31 cellular contexts compared by ENCODE assay signal in genomic region chr5:136056336-136056735, GRCh38. TPM values are rescaled to one million over a fixed set of nuclear protein-coding genes. Genes with fewer than 3 reads are reported as not detected.
DNase-seq lines count a peak whose midpoint lies in the region; ATAC-seq and TF ChIP-seq lines count a peak whose summit lies in the region.
"Had no signal": no experiment of that assay in that cellular context is flagged by ENCODE, and none has a peak within 500 bp of the region (broad histone marks: within the 10 kb centered on the region; RNA-seq: fewer than 3 reads in every experiment).

No MANE protein-coding gene starts in this region.

- H3K4me1 ChIP-seq in GM23248 (ENCODE audit: insufficient read depth) (peaks cover 80% of the 10 kb centered on the region), ascending aorta (peaks cover 17 to 35% of the 10 kb centered on the region in 2 donors), stomach smooth muscle (ENCODE audit: control insufficient read depth, insufficient read depth, low read length) (peaks cover 54% of the 10 kb centered on the region)

- H3K27me3 ChIP-seq in GM23248 (replicated peaks; ENCODE audit: insufficient read depth) (no peaks in the 10 kb centered on the region), ascending aorta (no peaks in the 10 kb centered on the region), stomach smooth muscle (ENCODE audit: control insufficient read depth in 1 of 2, insufficient read depth in 2 of 2, low read length in 2 of 2) (no peaks in the 10 kb centered on the region)

- no peaks in the 10 kb centered on the region for H3K9me3 ChIP-seq in GM23248 (ENCODE audit: low read depth)
- no peaks in the 10 kb centered on the region for H3K9me3 ChIP-seq in ascending aorta
- no peaks in the 10 kb centered on the region for H3K9me3 ChIP-seq in stomach smooth muscle (ENCODE audit: control insufficient read depth in 2 of 2, low read length in 2 of 2)
- H3K9me3 ChIP-seq: lower lobe of right lung had no signal

- no peaks in the 10 kb centered on the region for H3K79me2 ChIP-seq in GM23248 (ENCODE audit: insufficient read depth)

- H3K36me3 ChIP-seq in GM23248 (ENCODE audit: low read depth) (peaks cover 73% of the 10 kb centered on the region), ascending aorta (peaks cover 3 to 7% of the 10 kb centered on the region in 2 donors), stomach smooth muscle (ENCODE audit: control insufficient read depth in 2 of 2, insufficient read depth in 2 of 2, low read length in 2 of 2) (peaks cover 17 to 23% of the 10 kb centered on the region in 2 donors)

- H3K9ac ChIP-seq in GM23248 = peak overlapping the region; percentile 51; the same call in 1 of the 2 replicates
- peak overlapping the region in 1 of 2 donors; percentile 51 for H3K9ac ChIP-seq in stomach smooth muscle (ENCODE audit: low read length in 2 of 2)

- 90 to 92% methylated on average over 5 of the region's 5 CpGs for WGBS in GM23248 (ENCODE audit: low coverage in 1 of 2, low lambda C conversion rate in 2 of 2, missing lambda C conversion rate in 2 of 2), 2 experiments

- H4K20me1 ChIP-seq in GM23248 (ENCODE audit: insufficient read depth) = no peaks in the 10 kb centered on the region

- intact Hi-C loops in ascending aorta (cut with DNase I) = loop anchor here (5.0 kb wide), 1 partner anchor 39 kb away; no protein-coding TSS in a partner anchor

- TF ChIP-seq CTCF in ascending aorta (IDR thresholded peaks at IDR 0.05) = no peak

- H3K4me2 ChIP-seq in GM23248 (ENCODE audit: unreplicated experiment) = no peak overlapping the region

- no peak overlapping the region for H2AFZ ChIP-seq in GM23248

- H3K4me3 ChIP-seq in GM23248 = no peak overlapping the region
- no peak overlapping the region for H3K4me3 ChIP-seq in ascending aorta
- no peak overlapping the region for H3K4me3 ChIP-seq in stomach smooth muscle (ENCODE audit: low read length in 2 of 2)
- H3K4me3 ChIP-seq: lower lobe of right lung had no signal

- ATAC-seq in HG03139 (IDR thresholded peaks at IDR 0.05; ENCODE audit: unreplicated experiment) = no peak
- ATAC-seq: activated T-cell treated with anti-CD3 and anti-CD28 coated beads, Interleukin-2, amount 50 U/mL, for 72 hours; lower lobe of right lung; stimulated activated naive CD8-positive, alpha-beta T cell treated with anti-CD3 and anti-CD28 coated beads, Interleukin-15, amount 100 ng/mL, for 72 hours had no signal

- H3K27ac ChIP-seq in GM23248 = peak overlapping the region; percentile 92
- peak overlapping the region; percentile 86 to 88 for H3K27ac ChIP-seq in ascending aorta
- peak overlapping the region; percentile 95 for H3K27ac ChIP-seq in stomach smooth muscle (ENCODE audit: low read length)
- H3K27ac ChIP-seq: lower lobe of right lung had no signal

- DNase-seq in GM23248 (no peak), ascending aorta (ENCODE audit: low spot score in 2 of 2) (no peak), mesenteric fat pad (ENCODE audit: low spot score) (peak; percentile 30), NCI-H524 (lab: John Stamatoyannopoulos, UW) (no peak)
- no peak for DNase-seq in activated CD8-positive, alpha-beta memory T cell treated with anti-CD3 and anti-CD28 coated beads, Interleukin-2, amount 50 U/mL, for 48 hours
- DNase-seq in activated CD8-positive, alpha-beta memory T cell treated with anti-CD3 and anti-CD28 coated beads for 24 hours = no peak
- DNase-seq: activated CD4-positive, alpha-beta T cell treated with anti-CD3 and anti-CD28 coated beads for 4 hours; activated naive CD4-positive, alpha-beta T cell treated with anti-CD3 and anti-CD28 coated beads, Interleukin-2, amount 10 ng/mL, durations not matched to agents 7 days and 5 days; activated T-cell treated with anti-CD3 and anti-CD28 coated beads, Interleukin-2, amount 50 U/mL, for 72 hours; amygdala; CD4-positive, alpha-beta T cell; central memory CD4-positive, alpha-beta T cell; DMS153; effector CD4-positive, alpha-beta T cell; erythroblast; foreskin melanocyte; islet precursor cell; Karpas-422; lower lobe of right lung; naive B cell; NCI-H1930; NCI-H2227 treated with DMSO at 0.1 percent for 48 hours; NCI-H774; occipital lobe; retina; SIG-M5; stimulated activated CD4-positive, alpha-beta T cell treated with anti-CD3 and anti-CD28 coated beads, Interleukin-12 subunit alpha, Interleukin-12 subunit beta, amount 100 ng/mL, for 4 hours; stimulated activated naive CD8-positive, alpha-beta T cell treated with anti-CD3 and anti-CD28 coated beads, Interleukin-15, amount 100 ng/mL, for 72 hours had no signal

- H3F3A ChIP-seq in GM23248 (ENCODE audit: insufficient read depth) = peaks cover 94% of the 10 kb centered on the region

- in situ Hi-C loops in GM23248 (cut with MboI) = no loop called here

- no peaks in the 10 kb centered on the region for H3K9me2 ChIP-seq in GM23248 (ENCODE audit: insufficient read depth)

RNA-seq across cellular contexts. Expression of gene TGFBI, which starts 27.5 kb away (rescaled TPM):
- 7,109 and 7,351 TPM in 2 replicates for total RNA-seq in GM23248 (2014; rRNA removed; shearing (Covaris generic))
- polyA plus RNA-seq in GM23248 (2016; fragmentation: Nextera tagmentation; extraction: Ambion mirVana) = 7,159 and 7,358 TPM in 2 replicates
- total RNA-seq in ascending aorta = 174 TPM
- 254 TPM for total RNA-seq in mesenteric fat pad
- total RNA-seq: activated T-cell treated with anti-CD3 and anti-CD28 coated beads, Interleukin-2, amount 50 U/mL, for 72 hours; G401 had no signal

Comparison
In these comparisons a context has a peak if more than half of its experiments do, and no peak if none do; other contexts are left out.
1. RNA of gene TGFBI, which starts 27.5 kb away (total RNA-seq): 7,109 to 7,351 TPM in GM23248; 254 TPM in mesenteric fat pad (single experiment) and 174 TPM in ascending aorta (single experiment); every median in the first group is over 10 times any median in the second.
2. Peak in every context shown above with its lines, with median percentiles within 50 percentile points of each other: H3K27ac ChIP-seq.